16 cellular contexts compared by ENCODE assay signal in genomic region chr3:133962879-133963278, GRCh38.
DNase-seq lines count a peak whose midpoint lies in the region; ATAC-seq, FAIRE-seq and TF ChIP-seq lines count a peak whose summit lies in the region.
"Had no signal": no experiment of that assay in that cellular context is flagged by ENCODE, and none has a peak within 500 bp of the region (broad histone marks: within the 10 kb centered on the region; RNA-seq: fewer than 3 reads in every experiment).

No MANE protein-coding gene starts in this region.

- no peaks in the 10 kb centered on the region for H4K20me1 ChIP-seq in HepG2 (ENCODE audit: insufficient read depth, low read length)

- TF ChIP-seq RAD21 in HepG2 (CRISPR knock-in tag; IDR thresholded peaks at IDR 0.05) = no peak

- H3K36me3 ChIP-seq in left lung (peaks cover 0 to 3% of the 10 kb centered on the region in 2 donors), kidney (ENCODE audit: control insufficient read depth in 1 of 2, insufficient read depth in 2 of 2, low read length in 2 of 2) (no peaks in the 10 kb centered on the region), HepG2 (replicated peaks in 1 of 2; ENCODE audit: control insufficient read depth in 1 of 2, insufficient read depth in 2 of 2, low read length in 2 of 2) (no peaks in the 10 kb centered on the region)
- H3K36me3 ChIP-seq: neutrophil, uterus had no signal

- peak; percentile 59 for ATAC-seq in left lung
- no peak for ATAC-seq in HepG2
- ATAC-seq: activated T-helper 17 cell treated with anti-CD3 and anti-CD28 coated beads, Interleukin-2, amount 50 U/mL, for 72 hours had no signal

- no peak overlapping the region for H3K4me2 ChIP-seq in HepG2 (ENCODE audit: low read depth, low read length)

- CTCF ChIA-PET in AG04450 (lab: Charles Lee) = interaction anchor here (0.6 kb wide), 1 partner anchor 34 kb away, joined by 3 read pairs; no protein-coding TSS in a partner anchor
- CTCF ChIA-PET in HepG2 (lab: Yijun Ruan, JAX; ENCODE audit: low intra/inter-chr PET ratio, low total read pairs) = no interaction called here

- H3K9ac ChIP-seq in kidney (ENCODE audit: low read length in 2 of 2) (no peak overlapping the region), HepG2 (ENCODE audit: insufficient read depth, low read depth, low read length) (no peak overlapping the region)

- TF ChIP-seq EP300 in HepG2 (IDR thresholded peaks at IDR 0.05; ENCODE audit: low read depth in 2 of 2, low read length in 2 of 2) = no peak
- no peak for TF ChIP-seq EP300 in HepG2 (CRISPR knock-in tag; IDR thresholded peaks at IDR 0.05; ENCODE audit: borderline replicate concordance)

- H3K27ac ChIP-seq in AG04450 (ENCODE audit: low read depth, low read length) (peak overlapping the region; percentile 75), left lung (peak overlapping the region in 1 of 2 donors; percentile 30), kidney (ENCODE audit: low read depth in 2 of 2, low read length in 2 of 2) (no peak overlapping the region), HepG2 (ENCODE audit: extremely low read length, insufficient read depth, low read length) (no peak overlapping the region)
- H3K27ac ChIP-seq: neutrophil, uterus had no signal

- POLR2A ChIA-PET in AG04450 (lab: Yijun Ruan, JAX) = interaction anchor here (1.8 kb wide), 1 partner anchor 19 kb away, joined by 7 read pairs; no protein-coding TSS in a partner anchor
- POLR2A ChIA-PET in HepG2 (lab: Yijun Ruan, JAX) = no interaction called here

- in situ Hi-C loops in HepG2 (cut with HindIII; ENCODE audit: extremely low pct_ligation_motif_present, low pct_unique_long_range_greater_than_20kb) = no loop called here

- FAIRE-seq in HTR-8/SVneo (lab: Jason Lieb, UNC) = no peak
- no peak for FAIRE-seq in kidney (lab: Jason Lieb, UNC)
- no peak for FAIRE-seq in HepG2 (lab: Jason Lieb, UNC)

- WGBS in HepG2 (ENCODE audit: low lambda C conversion rate) = 14% methylated on average over 2 of the region's 2 CpGs

- no peaks in the 10 kb centered on the region for H3K79me2 ChIP-seq in HepG2 (ENCODE audit: insufficient read depth, low read length)

- intact Hi-C loops in left lung (cut with DNase I) (no loop called here), kidney (cut with DNase I) (no loop called here), HepG2 (cut with micrococcal nuclease; ENCODE audit: unreplicated experiment) (no loop called here)

- H3K4me1 ChIP-seq in left lung (peaks cover 10 to 18% of the 10 kb centered on the region in 2 donors), kidney (ENCODE audit: control insufficient read depth in 1 of 2, insufficient read depth in 1 of 2, low read depth in 1 of 2, low read length in 2 of 2) (peaks cover 0 to 3% of the 10 kb centered on the region in 2 donors), HepG2 (ENCODE audit: insufficient read depth, low read length) (no peaks in the 10 kb centered on the region)
- H3K4me1 ChIP-seq: uterus had no signal

- DNase-seq in AG04450 (ENCODE audit: low read depth, low spot score) (no peak), HTR-8/SVneo (ENCODE audit: insufficient read length, low spot score) (peak; percentile 30), dedifferentiated amniotic fluid mesenchymal stem cell (ENCODE audit: extremely low spot score) (peak; percentile 33), left lung (no peak), kidney (no peak), HUDEP-2 (lab: John Stamatoyannopoulos, UW; ENCODE audit: unreplicated experiment in 76 of 76) (no peak), HepG2 (ENCODE audit: low spot score) (no peak)
- DNase-seq in activated CD4-positive, alpha-beta T cell treated with anti-CD3 and anti-CD28 coated beads for 4 hours = no peak
- DNase-seq: activated CD4-positive, alpha-beta T cell treated with anti-CD3 and anti-CD28 coated beads for 48 hours; DMS79; Karpas-422; left cardiac atrium; stimulated activated CD4-positive, alpha-beta T cell treated with anti-CD3 and anti-CD28 coated beads, Interleukin-12 subunit alpha, Interleukin-12 subunit beta, amount 100 ng/mL, for 4 hours; uterus had no signal

- TF ChIP-seq CTCF in AG04450 (IDR thresholded peaks at IDR 0.05; ENCODE audit: low read depth, low read length) = no peak; the same call in 1 of the 2 replicates
- no peak for TF ChIP-seq CTCF in left lung (IDR thresholded peaks at IDR 0.05)
- TF ChIP-seq CTCF in kidney (IDR thresholded peaks at IDR 0.05; ENCODE audit: borderline replicate concordance, extremely low read depth, insufficient read depth) = no peak
- TF ChIP-seq CTCF in HepG2 (CRISPR knock-in tag; IDR thresholded peaks at IDR 0.05) = no peak

- H2AFZ ChIP-seq in HepG2 (ENCODE audit: low read length) = no peak overlapping the region

- no TSS peak for BruUV-seq in HepG2 (replicated peaks; lab: Mats Ljungman, UMichigan)

- H3K4me3 ChIP-seq in AG04450 (ENCODE audit: low read depth, low read length) = no peak overlapping the region
- no peak overlapping the region for H3K4me3 ChIP-seq in left lung
- H3K4me3 ChIP-seq in kidney (ENCODE audit: low read length in 2 of 2) = no peak overlapping the region
- no peak overlapping the region for H3K4me3 ChIP-seq in HepG2 (replicated peaks in 1 of 3; ENCODE audit: insufficient read depth in 1 of 3, low read depth in 2 of 3, low read length in 3 of 3)
- H3K4me3 ChIP-seq: uterus had no signal

- H3K27me3 ChIP-seq in AG04450 (ENCODE audit: control insufficient read depth, insufficient read depth, low read length) (no peaks in the 10 kb centered on the region), left lung (no peaks in the 10 kb centered on the region), HepG2 (ENCODE audit: control insufficient read depth in 1 of 2, insufficient read depth in 2 of 2, low read length in 2 of 2) (peaks cover 0 to 6% of the 10 kb centered on the region in 2 experiments; a peak in 1 of 5 replicates)
- H3K27me3 ChIP-seq: neutrophil, uterus had no signal

- no peak for TF ChIP-seq POLR2A in HepG2 (IDR thresholded peaks at IDR 0.05; ENCODE audit: insufficient read depth in 1 of 2, low read depth in 2 of 2, low read length in 2 of 2)

- H3K9me3 ChIP-seq in AG04450 (ENCODE audit: control insufficient read depth, insufficient read depth, low read length) = peaks cover 3% of the 10 kb centered on the region; the same call in 1 of the 2 replicates
- H3K9me3 ChIP-seq in left lung = no peaks in the 10 kb centered on the region
- no peaks in the 10 kb centered on the region for H3K9me3 ChIP-seq in kidney (ENCODE audit: control insufficient read depth in 1 of 2, low read length in 2 of 2)
- H3K9me3 ChIP-seq in HepG2 (ENCODE audit: low read length) = no peaks in the 10 kb centered on the region
- H3K9me3 ChIP-seq: neutrophil, uterus had no signal

TF ChIP-seq in HepG2, 621 proteins besides CTCF, POLR2A, EP300 and RAD21:
- no peak for TF ChIP-seq FOXC1 (CRISPR knock-in tag; IDR thresholded peaks at IDR 0.05; ENCODE audit: borderline replicate concordance)
- no peak for TF ChIP-seq FOXK1 (CRISPR knock-in tag; IDR thresholded peaks at IDR 0.05; ENCODE audit: borderline replicate concordance, low read depth)
- TF ChIP-seq ZBTB49 (CRISPR knock-in tag; IDR thresholded peaks at IDR 0.05; ENCODE audit: borderline replicate concordance) = no peak
- no peak for TF ChIP-seq CENPT (CRISPR knock-in tag; IDR thresholded peaks at IDR 0.05; ENCODE audit: low read depth)
- no peak for TF ChIP-seq SP2 (CRISPR knock-in tag; IDR thresholded peaks at IDR 0.05)
- TF ChIP-seq ZNF326 (CRISPR knock-in tag; IDR thresholded peaks at IDR 0.05; ENCODE audit: borderline replicate concordance) = no peak
- no peak for TF ChIP-seq EZH2 (conservative IDR thresholded peaks at IDR 0.05; ENCODE audit: low read depth, low read length)
- no peak for TF ChIP-seq ZNF441 (CRISPR knock-in tag; IDR thresholded peaks at IDR 0.05; ENCODE audit: borderline replicate concordance)
- TF ChIP-seq ZNF709 (CRISPR knock-in tag; IDR thresholded peaks at IDR 0.05) = no peak
- no peak for TF ChIP-seq ZNF484 (CRISPR knock-in tag; IDR thresholded peaks at IDR 0.05; ENCODE audit: borderline replicate concordance, low read depth)
- no peak for TF ChIP-seq ZNF253 (CRISPR knock-in tag; IDR thresholded peaks at IDR 0.05; ENCODE audit: borderline replicate concordance)
- no peak for TF ChIP-seq ZNF780A (CRISPR knock-in tag; IDR thresholded peaks at IDR 0.05)
- TF ChIP-seq THRA (CRISPR knock-in tag; IDR thresholded peaks at IDR 0.05; ENCODE audit: borderline replicate concordance) = no peak
- TF ChIP-seq ZNF256 (CRISPR knock-in tag; conservative IDR thresholded peaks at IDR 0.05) = no peak
TF ChIP-seq in HepG2: peak in this region for 0.

Comparison
In these comparisons a context has a peak if more than half of its experiments do, and no peak if none do; other contexts are left out.
1. DNase-seq: peak in HTR-8/SVneo (single experiment) and dedifferentiated amniotic fluid mesenchymal stem cell (single experiment); none in AG04450 (single experiment), left lung (0 of 2), kidney (single experiment), HUDEP-2 (0 of 76), activated CD4-positive, alpha-beta T cell treated with anti-CD3 and anti-CD28 coated beads for 4 hours (0 of 2) and HepG2 (single experiment).